8 cellular contexts compared by ENCODE assay signal in the genomic region with DNA sequence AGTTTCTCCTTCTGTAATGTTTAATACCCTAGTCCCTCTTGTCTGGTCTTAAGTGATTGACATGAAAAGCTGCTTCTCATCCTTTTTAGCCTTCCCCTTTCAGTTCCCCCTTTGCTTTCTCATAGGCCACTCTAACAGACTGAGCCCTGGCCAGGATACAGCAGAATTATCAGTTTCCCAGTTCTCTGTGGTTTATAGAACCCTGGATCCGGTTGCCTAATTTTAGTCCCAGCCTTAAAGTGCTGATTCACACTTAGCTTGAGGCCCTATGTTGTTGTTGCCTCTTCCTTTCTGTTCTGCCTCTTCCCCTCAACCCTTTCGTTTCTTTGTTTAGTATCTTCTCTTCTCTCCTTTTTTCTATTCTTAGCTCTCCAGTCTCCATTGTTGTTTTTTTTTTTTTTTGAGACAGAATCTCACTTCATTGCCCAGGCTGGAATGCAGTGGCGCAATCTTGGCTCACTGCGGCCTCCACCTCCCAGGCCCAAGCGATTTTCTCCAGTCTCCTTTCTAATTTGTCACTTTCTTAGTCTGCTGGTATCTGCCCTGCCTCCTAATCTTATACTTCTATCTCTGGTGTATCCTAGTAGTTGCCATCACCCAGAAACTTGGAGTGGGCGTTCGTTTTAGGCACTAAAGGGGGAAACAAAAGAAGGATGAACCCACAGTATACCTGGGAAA. TPM values are rescaled to one million over a fixed set of nuclear protein-coding genes. Genes with fewer than 3 reads are reported as not detected.
DNase-seq lines count a peak whose midpoint lies in the region; ATAC-seq, FAIRE-seq and TF ChIP-seq lines count a peak whose summit lies in the region.

No MANE protein-coding gene starts in this region.

- H3K4me3 ChIP-seq in SJSA1 (no peak overlapping the region), fibroblast of mammary gland (ENCODE audit: control insufficient read depth, low read depth, low read length) (no peak overlapping the region)

- ATAC-seq in HG02852 (IDR thresholded peaks at IDR 0.05; ENCODE audit: unreplicated experiment) = peak; percentile 54

- H3K27ac ChIP-seq in SJSA1 = peak overlapping the region; percentile 95

- H3K9me3 ChIP-seq in SJSA1 (replicated peaks) = no peaks in the 10 kb centered on the region

- peak; percentile 56 for DNase-seq in GM12892 (ENCODE audit: insufficient read length)
- peak; percentile 60 to 87 for DNase-seq in SJSA1 (ENCODE audit: low read depth in 1 of 2, low spot score in 2 of 2)
- peak; percentile 57 for DNase-seq in fibroblast of mammary gland (ENCODE audit: low read depth)
- DNase-seq in putamen (ENCODE audit: low spot score) = peak; percentile 67
- no peak for DNase-seq in stimulated activated CD4-positive, alpha-beta T cell treated with anti-CD3 and anti-CD28 coated beads, Interleukin-4, amount 100 ng/mL, for 1 hour
- no peak for DNase-seq in NCI-H526 treated with DMSO at 0.1 percent for 48 hours (lab: John Stamatoyannopoulos, UW)
- no peak for DNase-seq in SHP77 (lab: John Stamatoyannopoulos, UW)

- no peaks in the 10 kb centered on the region for H3K36me3 ChIP-seq in SJSA1

- FAIRE-seq in GM12892 (lab: Jason Lieb, UNC) = peak; percentile 56

- H3K27me3 ChIP-seq in SJSA1 (replicated peaks) = no peaks in the 10 kb centered on the region

- TF ChIP-seq CTCF in fibroblast of mammary gland (conservative IDR thresholded peaks at IDR 0.05; ENCODE audit: control insufficient read depth, insufficient read depth, low read depth, low read length) = no peak

- peaks cover 41% of the 10 kb centered on the region for H3K4me1 ChIP-seq in SJSA1 (replicated peaks)

- no peak for TF ChIP-seq POLR2A in GM12892 (IDR thresholded peaks at IDR 0.05; ENCODE audit: low read depth, low read length)

RNA-seq across cellular contexts. Expression of gene BIN2, which starts 2.9 kb away (rescaled TPM):
- 21.0 TPM for polyA plus RNA-seq in GM12892 (2012; ENCODE audit: missing spikeins)
- total RNA-seq in SJSA1 (2014; rRNA removed; shearing (Covaris generic)) = 0.08 TPM in 1 of 2 replicates, not detected in the other

RNA-seq across cellular contexts. Expression of gene CELA1, which starts 19.6 kb away (rescaled TPM):
- not detected for polyA plus RNA-seq in GM12892 (2012; ENCODE audit: missing spikeins)
- total RNA-seq in SJSA1 (2014; rRNA removed; shearing (Covaris generic)) = 0.56 and 1.2 TPM in 2 replicates

RNA-seq across cellular contexts. Expression of gene SMAGP, which starts 56.7 kb away (rescaled TPM):
- 2.8 TPM for polyA plus RNA-seq in GM12892 (2012; ENCODE audit: missing spikeins)
- total RNA-seq in SJSA1 (2014; rRNA removed; shearing (Covaris generic)) = 22.8 and 32.5 TPM in 2 replicates

Comparison
In these comparisons a context has a peak if more than half of its experiments do, and no peak if none do; other contexts are left out.
1. DNase-seq: peak in GM12892 (single experiment), SJSA1 (2 of 2), fibroblast of mammary gland (single experiment) and putamen (single experiment); none in stimulated activated CD4-positive, alpha-beta T cell treated with anti-CD3 and anti-CD28 coated beads, Interleukin-4, amount 100 ng/mL, for 1 hour (single experiment), NCI-H526 treated with DMSO at 0.1 percent for 48 hours (single experiment) and SHP77 (0 of 2).